25 cellular contexts compared by ENCODE assay signal in the genomic region with DNA sequence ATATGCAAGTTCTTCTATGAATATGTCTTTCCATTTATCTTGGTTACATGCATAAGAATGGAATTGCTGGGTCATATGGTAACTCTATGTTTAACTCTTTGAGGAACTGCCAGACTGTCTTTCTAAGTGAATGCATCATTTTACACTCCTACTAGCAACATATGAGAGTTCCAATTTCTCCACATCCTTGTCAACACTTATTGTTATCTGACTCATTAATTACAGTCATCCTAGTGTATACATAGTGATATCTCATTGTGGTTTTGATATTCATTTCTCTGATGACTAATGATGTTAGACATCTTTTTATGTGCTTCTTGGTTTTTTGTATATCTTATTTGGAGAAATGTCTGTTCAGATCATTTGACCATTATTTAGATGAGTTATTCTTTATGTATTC.
DNase-seq lines count a peak whose midpoint lies in the region; ATAC-seq, FAIRE-seq and TF ChIP-seq lines count a peak whose summit lies in the region.
"Had no signal": no experiment of that assay in that cellular context is flagged by ENCODE, and none has a peak within 500 bp of the region (broad histone marks: within the 10 kb centered on the region; RNA-seq: fewer than 3 reads in every experiment).

No MANE protein-coding gene starts in this region.

- H3K4me3 ChIP-seq in PC-3 (ENCODE audit: low read length) (no peak overlapping the region), fibroblast of lung (replicated peaks in 1 of 4; ENCODE audit: control extremely low read depth in 1 of 4, insufficient read depth in 1 of 4, low read depth in 3 of 4, low read length in 4 of 4) (no peak overlapping the region), pancreas (no peak overlapping the region), right atrium auricular region (no peak overlapping the region)
- H3K4me3 ChIP-seq: BLaER1 treated with 17β-estradiol and CSF1 and Interleukin-3, amounts not matched to agents 10 nM and 100 nM; colonic mucosa; left lung; ovary; Peyer's patch; right lobe of liver had no signal

- no peaks in the 10 kb centered on the region for H3K79me2 ChIP-seq in PC-3 (ENCODE audit: low read length)
- no peaks in the 10 kb centered on the region for H3K79me2 ChIP-seq in fibroblast of lung (ENCODE audit: control insufficient read depth, insufficient read depth, low read length)

- H3K9me3 ChIP-seq in PC-3 (ENCODE audit: low read length): no peaks in the 10 kb centered on the region
- H3K9me3 ChIP-seq in fibroblast of lung (ENCODE audit: control insufficient read depth, insufficient read depth, low read depth, low read length): no peaks in the 10 kb centered on the region
- H3K9me3 ChIP-seq in pancreas: no peaks in the 10 kb centered on the region
- H3K9me3 ChIP-seq in right atrium auricular region: no peaks in the 10 kb centered on the region
- H3K9me3 ChIP-seq: BLaER1 treated with 17β-estradiol and CSF1 and Interleukin-3, amounts not matched to agents 10 nM and 100 nM; colonic mucosa; left lung; ovary; Peyer's patch; right lobe of liver had no signal

- H3K9me3 Mint-ChIP-seq in activated T-cell treated with anti-CD3 and anti-CD28 coated beads, Interleukin-2, amount 50 U/mL, for 4 hours: no peaks in the 10 kb centered on the region
- H3K9me3 Mint-ChIP-seq in stimulated activated naive B cell treated with anti-CD40 and anti-IgM and Interleukin-4, amounts not matched to agents 10 μg/mL and 1 μg/mL and 100 μg/mL, for 72 hours: no peaks in the 10 kb centered on the region
- H3K9me3 Mint-ChIP-seq: nephron had no signal

- H3K4me1 ChIP-seq in PC-3 (ENCODE audit: insufficient read depth, low read length) (peaks cover 9% of the 10 kb centered on the region), fibroblast of lung (ENCODE audit: control insufficient read depth, extremely low read depth, insufficient read depth, low read length) (no peaks in the 10 kb centered on the region), pancreas (no peaks in the 10 kb centered on the region), right atrium auricular region (no peaks in the 10 kb centered on the region)
- H3K4me1 ChIP-seq: colonic mucosa, left lung, Peyer's patch had no signal

- no peak for TF ChIP-seq CTCF in PC-3 (conservative IDR thresholded peaks at IDR 0.05; ENCODE audit: low read depth, low read length)
- TF ChIP-seq CTCF in fibroblast of lung (conservative IDR thresholded peaks at IDR 0.05 in 1 of 2, IDR thresholded peaks at IDR 0.05 in 1 of 2; ENCODE audit: low read depth in 1 of 2, low read length in 2 of 2): no peak
- no peak for TF ChIP-seq CTCF in pancreas (IDR thresholded peaks at IDR 0.05)
- TF ChIP-seq CTCF in right atrium auricular region (IDR thresholded peaks at IDR 0.05): no peak

- no peaks in the 10 kb centered on the region for H3K27me3 Mint-ChIP-seq in activated T-cell treated with anti-CD3 and anti-CD28 coated beads, Interleukin-2, amount 50 U/mL, for 4 hours (ENCODE audit: low read depth)
- H3K27me3 Mint-ChIP-seq in stimulated activated naive B cell treated with anti-CD40 and anti-IgM and Interleukin-4, amounts not matched to agents 10 μg/mL and 1 μg/mL and 100 μg/mL, for 72 hours: no peaks in the 10 kb centered on the region

- H3K9ac ChIP-seq in PC-3 (ENCODE audit: low read length) (no peak overlapping the region), fibroblast of lung (ENCODE audit: insufficient read depth, low read length) (no peak overlapping the region)
- H3K9ac ChIP-seq: BLaER1 treated with 17β-estradiol and CSF1 and Interleukin-3, amounts not matched to agents 10 nM and 100 nM; KMS-11 had no signal

- no peaks in the 10 kb centered on the region for H3K36me3 Mint-ChIP-seq in activated T-cell treated with anti-CD3 and anti-CD28 coated beads, Interleukin-2, amount 50 U/mL, for 4 hours (ENCODE audit: insufficient read depth)
- H3K36me3 Mint-ChIP-seq in stimulated activated naive B cell treated with anti-CD40 and anti-IgM and Interleukin-4, amounts not matched to agents 10 μg/mL and 1 μg/mL and 100 μg/mL, for 72 hours: no peaks in the 10 kb centered on the region

- H3K27me3 ChIP-seq in PC-3 (ENCODE audit: low read length) (no peaks in the 10 kb centered on the region), fibroblast of lung (ENCODE audit: control insufficient read depth, insufficient read depth, low read length) (no peaks in the 10 kb centered on the region), pancreas (peaks cover 0 to 5% (median 0%) of the 10 kb centered on the region in 4 donors), right atrium auricular region (no peaks in the 10 kb centered on the region)
- H3K27me3 ChIP-seq: BLaER1 treated with 17β-estradiol and CSF1 and Interleukin-3, amounts not matched to agents 10 nM and 100 nM; colonic mucosa; left lung; ovary; Peyer's patch; right lobe of liver had no signal

- POLR2A ChIA-PET in PC-3 (lab: Charles Lee; ENCODE audit: unreplicated experiment): no interaction called here

- no peaks in the 10 kb centered on the region for H4K20me1 ChIP-seq in PC-3 (ENCODE audit: low read length)
- H4K20me1 ChIP-seq in fibroblast of lung (ENCODE audit: control insufficient read depth, extremely low read depth, insufficient read depth, low read length): no peaks in the 10 kb centered on the region
- H4K20me1 ChIP-seq: BLaER1 treated with 17β-estradiol and CSF1 and Interleukin-3, amounts not matched to agents 10 nM and 100 nM had no signal

- H3K27ac ChIP-seq in PC-3 (ENCODE audit: low read length): peak overlapping the region; percentile 42
- no peak overlapping the region for H3K27ac ChIP-seq in fibroblast of lung (ENCODE audit: insufficient read depth, low read length)
- H3K27ac ChIP-seq in pancreas: no peak overlapping the region
- H3K27ac ChIP-seq in right atrium auricular region: no peak overlapping the region
- H3K27ac ChIP-seq: BLaER1 treated with 17β-estradiol and CSF1 and Interleukin-3, amounts not matched to agents 10 nM and 100 nM; colonic mucosa; KMS-11; left lung; ovary; Peyer's patch; right lobe of liver; VCaP had no signal

- no peak for FAIRE-seq in pancreas (lab: Jason Lieb, UNC)

- H3K4me1 Mint-ChIP-seq in activated T-cell treated with anti-CD3 and anti-CD28 coated beads, Interleukin-2, amount 50 U/mL, for 4 hours (ENCODE audit: low read depth): no peaks in the 10 kb centered on the region
- H3K4me1 Mint-ChIP-seq in stimulated activated naive B cell treated with anti-CD40 and anti-IgM and Interleukin-4, amounts not matched to agents 10 μg/mL and 1 μg/mL and 100 μg/mL, for 72 hours: peaks cover 7 to 17% of the 10 kb centered on the region in 2 donors
- H3K4me1 Mint-ChIP-seq: nephron had no signal

- H2AFZ ChIP-seq in PC-3 (ENCODE audit: low read length) (no peak overlapping the region), fibroblast of lung (ENCODE audit: low read length) (no peak overlapping the region)

- intact Hi-C loops in PC-3 (cut with micrococcal nuclease): no loop called here
- intact Hi-C loops in pancreas (cut with DNase I): loop anchor here in 1 of 3 donors (10.0 kb wide), 1 partner anchor 187 kb away; no protein-coding TSS in a partner anchor

- H3F3A ChIP-seq in PC-3 (ENCODE audit: low read length, unreplicated experiment): peaks cover 10% of the 10 kb centered on the region

- BruUV-seq in PC-3 (replicated peaks; lab: Mats Ljungman, UMichigan): no TSS peak

- CTCF ChIA-PET in PC-3 (lab: Charles Lee): no interaction called here

- H3K9me2 ChIP-seq in PC-3 (replicated peaks; ENCODE audit: low read length): no peaks in the 10 kb centered on the region

- no peak for DNase-seq in activated T-cell treated with anti-CD3 and anti-CD28 coated beads, Interleukin-2, amount 50 U/mL, for 4 hours
- no peak for DNase-seq in activated T-cell treated with anti-CD3 and anti-CD28 coated beads, Interleukin-2, amount 50 U/mL, for 48 hours
- peak; percentile 92 for DNase-seq in PC-3
- DNase-seq in fibroblast of lung (ENCODE audit: low read depth in 2 of 2): peak; percentile 44 to 75
- DNase-seq in stimulated activated naive B cell treated with anti-CD40 and anti-IgM and Interleukin-4, amounts not matched to agents 10 μg/mL and 1 μg/mL and 100 μg/mL, for 72 hours: no peak
- DNase-seq in pancreas: no peak
- no peak for DNase-seq in right atrium auricular region (ENCODE audit: low spot score)
- DNase-seq: activated CD4-positive, alpha-beta T cell treated with anti-CD3 and anti-CD28 coated beads, Interleukin-2, amount 50 U/mL, for 1 hour; activated gamma-delta T cell; colonic mucosa; left lung; NCI-H1092 treated with DMSO at 0.1 percent for 48 hours; NCI-H2081 treated with DMSO at 0.1 percent for 48 hours; NCI-H524; ovary; Peyer's patch; right lobe of liver; stimulated activated CD4-positive, alpha-beta T cell treated with anti-CD3 and anti-CD28 coated beads, Interleukin-15, amount 100 ng/mL, for 24 hours; substantia nigra; T-helper 2 cell had no signal

- H3K27ac Mint-ChIP-seq in stimulated activated naive B cell treated with anti-CD40 and anti-IgM and Interleukin-4, amounts not matched to agents 10 μg/mL and 1 μg/mL and 100 μg/mL, for 72 hours: no peak overlapping the region
- H3K27ac Mint-ChIP-seq: nephron had no signal

- H3K36me3 ChIP-seq in PC-3 (ENCODE audit: low read depth, low read length): 0 out of 2 replicates have a peak, but pooled peaks cover 4% of the 10 kb centered on the region
- no peaks in the 10 kb centered on the region for H3K36me3 ChIP-seq in fibroblast of lung (ENCODE audit: control insufficient read depth, insufficient read depth, low read length)
- H3K36me3 ChIP-seq in pancreas: no peaks in the 10 kb centered on the region
- peaks cover 38% of the 10 kb centered on the region for H3K36me3 ChIP-seq in right atrium auricular region
- H3K36me3 ChIP-seq: BLaER1 treated with 17β-estradiol and CSF1 and Interleukin-3, amounts not matched to agents 10 nM and 100 nM; colonic mucosa; left lung; ovary; right lobe of liver had no signal

- ATAC-seq in activated T-cell treated with anti-CD3 and anti-CD28 coated beads, Interleukin-2, amount 50 U/mL, for 4 hours: peak; percentile 67 to 74
- ATAC-seq in PC-3 (peak; percentile 99), pancreas (no peak), GM19463 (IDR thresholded peaks at IDR 0.05; ENCODE audit: unreplicated experiment) (no peak)
- peak; percentile 57 to 69 for ATAC-seq in stimulated activated naive B cell treated with anti-CD40 and anti-IgM and Interleukin-4, amounts not matched to agents 10 μg/mL and 1 μg/mL and 100 μg/mL, for 72 hours (replicated peaks)
- ATAC-seq: left lung, right lobe of liver had no signal

- no peak overlapping the region for H3K4me2 ChIP-seq in PC-3 (ENCODE audit: low read length)
- H3K4me2 ChIP-seq in fibroblast of lung (ENCODE audit: extremely low read depth, insufficient read depth, low read length): no peak overlapping the region
- H3K4me2 ChIP-seq: BLaER1 treated with 17β-estradiol and CSF1 and Interleukin-3, amounts not matched to agents 10 nM and 100 nM; KMS-11 had no signal

- H3K4me3 Mint-ChIP-seq in activated T-cell treated with anti-CD3 and anti-CD28 coated beads, Interleukin-2, amount 50 U/mL, for 4 hours: no peak overlapping the region
- H3K4me3 Mint-ChIP-seq in stimulated activated naive B cell treated with anti-CD40 and anti-IgM and Interleukin-4, amounts not matched to agents 10 μg/mL and 1 μg/mL and 100 μg/mL, for 72 hours: no peak overlapping the region
- H3K4me3 Mint-ChIP-seq: nephron had no signal

Comparison
In these comparisons a context has a peak if more than half of its experiments do, and no peak if none do; other contexts are left out.
1. ATAC-seq: peak in activated T-cell treated with anti-CD3 and anti-CD28 coated beads, Interleukin-2, amount 50 U/mL, for 4 hours (2 of 2), PC-3 (single experiment) and stimulated activated naive B cell treated with anti-CD40 and anti-IgM and Interleukin-4, amounts not matched to agents 10 μg/mL and 1 μg/mL and 100 μg/mL, for 72 hours (2 of 2); none in pancreas (0 of 4) and GM19463 (single experiment).
2. DNase-seq: peak in PC-3 (single experiment) and fibroblast of lung (2 of 2); none in activated T-cell treated with anti-CD3 and anti-CD28 coated beads, Interleukin-2, amount 50 U/mL, for 4 hours (single experiment), activated T-cell treated with anti-CD3 and anti-CD28 coated beads, Interleukin-2, amount 50 U/mL, for 48 hours (0 of 2), stimulated activated naive B cell treated with anti-CD40 and anti-IgM and Interleukin-4, amounts not matched to agents 10 μg/mL and 1 μg/mL and 100 μg/mL, for 72 hours (single experiment), pancreas (0 of 6) and right atrium auricular region (single experiment).